Comparison of ENCODE assay signal across 16 cellular contexts in genomic region chr3:18100126-18100525, GRCh38.
A peak's percentile ranks its signal among the peaks of the same experiment; 100 is the strongest.
DNase-seq lines count a peak whose midpoint lies in the region; FAIRE-seq and TF ChIP-seq lines count a peak whose summit lies in the region.
"Had no signal": no experiment of that assay in that cellular context is flagged by ENCODE, and none has a peak within 500 bp of the region (broad histone marks: within the 10 kb centered on the region; RNA-seq: fewer than 3 reads in every experiment).

No MANE protein-coding gene starts in this region.

- no peak overlapping the region for H3K4me3 ChIP-seq in keratinocyte (ENCODE audit: control insufficient read depth in 2 of 3, extremely low read depth in 1 of 3, insufficient read depth in 2 of 3, low read depth in 1 of 3, low read length in 3 of 3)
- no peak overlapping the region for H3K4me3 ChIP-seq in Karpas-422 (ENCODE audit: low read length)
- H3K4me3 ChIP-seq: stomach, uterus had no signal

- H3K9me2 ChIP-seq in Karpas-422 (replicated peaks; ENCODE audit: insufficient read depth, low read length): no peaks in the 10 kb centered on the region

- TF ChIP-seq CTCF in keratinocyte (optimal IDR thresholded peaks at IDR 0.05 in 1 of 3, IDR thresholded peaks at IDR 0.05 in 1 of 3, conservative IDR thresholded peaks at IDR 0.05 in 1 of 3; ENCODE audit: extremely low read depth in 1 of 3, insufficient read depth in 2 of 3, low read length in 3 of 3): no peak

- H3K27me3 ChIP-seq in keratinocyte (ENCODE audit: control insufficient read depth, extremely low read depth, insufficient read depth, low read length): no peaks in the 10 kb centered on the region
- H3K27me3 ChIP-seq in Karpas-422 (ENCODE audit: low read length): no peaks in the 10 kb centered on the region
- H3K27me3 ChIP-seq: stomach, uterus had no signal

- H3K9me3 Mint-ChIP-seq in activated T-helper 2 cell treated with anti-CD3 and anti-CD28 coated beads, Interferon-gamma antibody, Interleukin-2, Interleukin-4, amounts not matched to agents 10 μg/mL and 5 μg/mL and 100 μg/mL, durations not matched to agents 14 hours and 24 hours and 36 hours: peaks cover 14% of the 10 kb centered on the region

- DNase-seq in EH (ENCODE audit: low read depth): peak; percentile 14
- no peak for DNase-seq in activated T-helper 2 cell treated with anti-CD3 and anti-CD28 coated beads, Interferon-gamma antibody, Interleukin-2, Interleukin-4, amounts not matched to agents 10 μg/mL and 5 μg/mL and 100 μg/mL, durations not matched to agents 14 hours and 24 hours and 36 hours (ENCODE audit: low spot score)
- DNase-seq in keratinocyte (ENCODE audit: low read depth, low spot score): no peak
- DNase-seq in GOT3 (lab: John Stamatoyannopoulos, UW): no peak
- no peak for DNase-seq in Karpas-422
- DNase-seq in AML-193 (lab: John Stamatoyannopoulos, UW): no peak
- DNase-seq: kidney glomerular epithelial cell; NCI-H1436 treated with DMSO at 0.1 percent for 48 hours; NCI-H510A; stimulated activated CD4-positive, alpha-beta T cell treated with anti-CD3 and anti-CD28 coated beads, Interleukin-12 subunit alpha, Interleukin-12 subunit beta, amount 100 ng/mL, for 4 hours; stomach; uterus; WERI-Rb-1 had no signal

- peak overlapping the region; percentile 53 for H3K4me2 ChIP-seq in keratinocyte (ENCODE audit: control insufficient read depth, extremely low read depth, insufficient read depth, low read depth, low read length)
- H3K4me2 ChIP-seq in Karpas-422 (ENCODE audit: low read depth, low read length, poor library complexity, severe bottlenecking): no peak overlapping the region

- H3K4me1 Mint-ChIP-seq in activated T-helper 2 cell treated with anti-CD3 and anti-CD28 coated beads, Interferon-gamma antibody, Interleukin-2, Interleukin-4, amounts not matched to agents 10 μg/mL and 5 μg/mL and 100 μg/mL, durations not matched to agents 14 hours and 24 hours and 36 hours (ENCODE audit: low read depth): peaks cover 27% of the 10 kb centered on the region
- H3K4me1 Mint-ChIP-seq: IgD-negative memory B cell had no signal

- H3K9ac ChIP-seq in keratinocyte (ENCODE audit: control insufficient read depth, extremely low read depth, insufficient read depth, low read length) (no peak overlapping the region), Karpas-422 (ENCODE audit: low read length) (no peak overlapping the region)

- no peaks in the 10 kb centered on the region for H3K9me1 ChIP-seq in keratinocyte (ENCODE audit: control insufficient read depth, extremely low read depth, insufficient read depth, low read length)

- H3K36me3 ChIP-seq in KOPT-K1 (ENCODE audit: insufficient read depth, low read length) (peaks cover 54% of the 10 kb centered on the region), keratinocyte (ENCODE audit: control insufficient read depth in 2 of 2, extremely low read depth in 1 of 2, insufficient read depth in 2 of 2, low read length in 2 of 2) (no peaks in the 10 kb centered on the region), Karpas-422 (ENCODE audit: insufficient read depth, low read length) (no peaks in the 10 kb centered on the region)
- H3K36me3 ChIP-seq: stomach, uterus, WERI-Rb-1 had no signal

- intact Hi-C loops in activated T-helper 2 cell treated with anti-CD3 and anti-CD28 coated beads, Interferon-gamma antibody, Interleukin-2, Interleukin-4, amounts not matched to agents 10 μg/mL and 5 μg/mL and 100 μg/mL, durations not matched to agents 14 hours and 24 hours and 36 hours (cut with micrococcal nuclease): loop anchor here (1.0 kb wide), 1 partner anchor 136 kb away; no protein-coding TSS in a partner anchor

- no peak for FAIRE-seq in keratinocyte (lab: Jason Lieb, UNC)
- FAIRE-seq: GM12891 had no signal

- H3K27me3 Mint-ChIP-seq in activated T-helper 2 cell treated with anti-CD3 and anti-CD28 coated beads, Interferon-gamma antibody, Interleukin-2, Interleukin-4, amounts not matched to agents 10 μg/mL and 5 μg/mL and 100 μg/mL, durations not matched to agents 14 hours and 24 hours and 36 hours (ENCODE audit: low read depth): no peaks in the 10 kb centered on the region

- no peaks in the 10 kb centered on the region for H4K20me1 ChIP-seq in keratinocyte (ENCODE audit: control insufficient read depth, extremely low read depth, insufficient read depth, low read length)
- H4K20me1 ChIP-seq in Karpas-422 (ENCODE audit: insufficient read depth, low read depth, low read length): no peaks in the 10 kb centered on the region

- H3K27ac ChIP-seq in KOPT-K1 (ENCODE audit: low read depth, low read length, poor library complexity, severe bottlenecking) (peak overlapping the region; percentile 63), keratinocyte (ENCODE audit: control insufficient read depth, insufficient read depth, low read length) (peak overlapping the region; percentile 73), Karpas-422 (ENCODE audit: low read length) (no peak overlapping the region)
- H3K27ac ChIP-seq: stomach, uterus, WERI-Rb-1 had no signal

- H3K4me3 Mint-ChIP-seq in activated T-helper 2 cell treated with anti-CD3 and anti-CD28 coated beads, Interferon-gamma antibody, Interleukin-2, Interleukin-4, amounts not matched to agents 10 μg/mL and 5 μg/mL and 100 μg/mL, durations not matched to agents 14 hours and 24 hours and 36 hours (ENCODE audit: low read depth): no peak overlapping the region
- H3K4me3 Mint-ChIP-seq: IgD-negative memory B cell had no signal

- H3K4me1 ChIP-seq in keratinocyte (ENCODE audit: control insufficient read depth, extremely low read depth, insufficient read depth, low read length) (peaks cover 21% of the 10 kb centered on the region), Karpas-422 (ENCODE audit: low read length) (no peaks in the 10 kb centered on the region)
- H3K4me1 ChIP-seq: stomach, uterus had no signal

- H2AFZ ChIP-seq in keratinocyte (ENCODE audit: control insufficient read depth, low read length) (peak overlapping the region; percentile 13), Karpas-422 (ENCODE audit: low read length) (no peak overlapping the region)

- H3K9me3 ChIP-seq in KOPT-K1 (ENCODE audit: insufficient read depth, low read length, poor library complexity, severe bottlenecking) (peaks cover 21% of the 10 kb centered on the region), keratinocyte (ENCODE audit: control insufficient read depth, low read depth, low read length) (peaks cover 13% of the 10 kb centered on the region), Karpas-422 (ENCODE audit: low read length) (no peaks in the 10 kb centered on the region)
- H3K9me3 ChIP-seq: uterus had no signal

- H3K27ac Mint-ChIP-seq in activated T-helper 2 cell treated with anti-CD3 and anti-CD28 coated beads, Interferon-gamma antibody, Interleukin-2, Interleukin-4, amounts not matched to agents 10 μg/mL and 5 μg/mL and 100 μg/mL, durations not matched to agents 14 hours and 24 hours and 36 hours: peak overlapping the region; percentile 95
- H3K27ac Mint-ChIP-seq: IgD-negative memory B cell had no signal

- dilution Hi-C loops in keratinocyte (cut with MboI; ENCODE audit: extremely low pct_ligation_motif_present, low sequenced_read_pairs): no loop called here

- no peaks in the 10 kb centered on the region for H3K79me2 ChIP-seq in keratinocyte (ENCODE audit: control insufficient read depth, insufficient read depth, low read length)
- no peaks in the 10 kb centered on the region for H3K79me2 ChIP-seq in Karpas-422 (ENCODE audit: low read length)

- peaks cover 4% of the 10 kb centered on the region for H3K36me3 Mint-ChIP-seq in activated T-helper 2 cell treated with anti-CD3 and anti-CD28 coated beads, Interferon-gamma antibody, Interleukin-2, Interleukin-4, amounts not matched to agents 10 μg/mL and 5 μg/mL and 100 μg/mL, durations not matched to agents 14 hours and 24 hours and 36 hours (ENCODE audit: low read depth)
- H3K36me3 Mint-ChIP-seq: IgD-negative memory B cell had no signal
